1 cellular context compared by ENCODE assay signal in the genomic region with DNA sequence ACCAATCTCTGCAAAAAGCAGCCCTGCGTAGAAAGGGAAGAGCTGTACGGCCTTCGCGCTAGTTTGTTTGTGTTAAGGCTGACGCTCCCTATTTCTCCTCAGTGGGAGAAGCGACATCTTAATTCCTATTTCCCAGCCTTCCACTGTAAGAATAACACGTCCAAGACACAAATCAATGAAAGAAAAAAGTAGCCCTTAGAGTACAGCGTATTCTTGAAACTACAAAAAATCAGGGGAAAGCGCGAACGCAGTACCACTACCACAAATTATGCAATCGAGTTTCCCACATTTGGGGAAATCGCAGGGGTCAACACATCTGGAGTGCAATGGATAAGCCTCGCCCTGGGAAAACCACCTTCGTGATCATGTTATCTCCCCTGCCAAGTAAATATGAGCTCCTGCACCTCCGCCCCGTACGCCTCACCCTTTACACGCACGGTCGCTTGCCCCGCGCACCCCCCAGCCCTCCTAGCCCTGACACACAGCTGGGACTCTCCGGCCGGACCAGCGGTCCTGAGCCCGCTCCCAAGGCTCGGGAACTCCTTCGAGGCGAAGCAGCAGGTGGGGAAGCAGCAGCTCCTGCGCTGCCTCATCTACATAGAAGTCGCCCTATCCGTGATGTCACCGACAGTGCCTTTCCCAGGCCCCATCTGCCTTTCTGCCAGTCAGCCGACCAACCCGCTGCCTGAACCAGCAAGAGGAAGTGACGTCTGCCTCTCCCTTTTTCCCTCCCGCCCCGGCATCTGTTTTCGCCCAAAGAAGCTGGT.
A peak's percentile ranks its signal among the peaks of the same experiment; 100 is the strongest.
TF ChIP-seq lines count a peak whose summit lies in the region.

No MANE protein-coding gene starts in this region.

TF ChIP-seq in HCT116, 20 proteins besides CTCF, POLR2A, EP300 and RAD21 (continued from another document):
- TF ChIP-seq, protein P1, sequence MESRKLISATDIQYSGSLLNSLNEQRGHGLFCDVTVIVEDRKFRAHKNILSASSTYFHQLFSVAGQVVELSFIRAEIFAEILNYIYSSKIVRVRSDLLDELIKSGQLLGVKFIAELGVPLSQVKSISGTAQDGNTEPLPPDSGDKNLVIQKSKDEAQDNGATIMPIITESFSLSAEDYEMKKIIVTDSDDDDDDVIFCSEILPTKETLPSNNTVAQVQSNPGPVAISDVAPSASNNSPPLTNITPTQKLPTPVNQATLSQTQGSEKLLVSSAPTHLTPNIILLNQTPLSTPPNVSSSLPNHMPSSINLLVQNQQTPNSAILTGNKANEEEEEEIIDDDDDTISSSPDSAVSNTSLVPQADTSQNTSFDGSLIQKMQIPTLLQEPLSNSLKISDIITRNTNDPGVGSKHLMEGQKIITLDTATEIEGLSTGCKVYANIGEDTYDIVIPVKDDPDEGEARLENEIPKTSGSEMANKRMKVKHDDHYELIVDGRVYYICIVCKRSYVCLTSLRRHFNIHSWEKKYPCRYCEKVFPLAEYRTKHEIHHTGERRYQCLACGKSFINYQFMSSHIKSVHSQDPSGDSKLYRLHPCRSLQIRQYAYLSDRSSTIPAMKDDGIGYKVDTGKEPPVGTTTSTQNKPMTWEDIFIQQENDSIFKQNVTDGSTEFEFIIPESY (IDR thresholded peaks at IDR 0.05; ENCODE audit: extremely low read depth, insufficient replicate concordance, low read length) = peak; percentile 64
- peak; percentile 69 for TF ChIP-seq CEBPB (IDR thresholded peaks at IDR 0.05; ENCODE audit: low read depth)
- TF ChIP-seq JUND (IDR thresholded peaks at IDR 0.05) = peak; percentile 45
- no peak for TF ChIP-seq EZH2phosphoT487 (IDR thresholded peaks at IDR 0.05; ENCODE audit: borderline replicate concordance)
- TF ChIP-seq SRF (IDR thresholded peaks at IDR 0.05; ENCODE audit: low read depth) = 0 out of 2 replicates have a peak, but pooled peaks have one; percentile 8
- TF ChIP-seq ZNF274 (IDR thresholded peaks at IDR 0.05; ENCODE audit: low read depth, low read length) = no peak
- TF ChIP-seq POLR2AphosphoS5 (IDR thresholded peaks at IDR 0.05; ENCODE audit: low read depth, low read length) = peak; percentile 98
- TF ChIP-seq ZFX (IDR thresholded peaks at IDR 0.05) = no peak
- no peak for TF ChIP-seq EGR1 (IDR thresholded peaks at IDR 0.05; ENCODE audit: low read depth)
